In the genomic region with DNA sequence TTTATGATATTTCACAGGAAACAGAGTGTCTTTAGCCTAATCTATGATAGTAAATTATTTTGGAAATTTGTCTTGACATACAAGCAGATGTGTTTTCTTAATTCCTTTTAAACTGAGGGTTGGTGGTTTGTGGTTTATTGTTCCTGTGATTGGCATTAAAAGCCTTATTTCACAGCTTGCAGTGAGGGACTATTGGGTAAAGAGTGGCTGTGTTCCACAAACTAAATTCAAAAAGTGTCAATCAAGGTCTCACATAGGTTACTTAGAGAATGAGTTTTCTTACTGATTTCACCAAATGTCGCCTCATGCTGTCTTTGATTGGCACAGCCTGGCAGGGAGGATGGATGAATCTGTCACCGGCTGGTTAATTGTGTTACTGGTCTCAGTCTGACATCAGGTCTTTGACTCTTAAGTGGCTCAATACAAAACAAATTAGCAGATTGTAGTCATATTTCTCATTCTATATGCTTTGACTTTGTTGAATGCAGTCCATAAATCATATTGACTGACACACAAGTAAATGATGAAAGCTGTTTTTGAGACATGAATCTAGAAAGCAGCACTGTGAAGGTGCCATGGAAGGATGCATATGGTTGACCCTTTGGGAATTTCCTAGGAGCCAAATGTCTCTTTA, we compare ENCODE assay signal across 14 cellular contexts.
DNase-seq lines count a peak whose midpoint lies in the region; ATAC-seq lines count a peak whose summit lies in the region.
"Had no signal": no experiment of that assay in that cellular context is flagged by ENCODE, and none has a peak within 500 bp of the region (broad histone marks: within the 10 kb centered on the region; RNA-seq: fewer than 3 reads in every experiment).

No MANE protein-coding gene starts in this region.

- peaks cover 39% of the 10 kb centered on the region for H3K4me1 ChIP-seq in iPS-18a (ENCODE audit: control insufficient read depth, low read depth, low read length)
- H3K4me1 ChIP-seq: colonic mucosa had no signal

- DNase-seq in NCI-H524 (lab: John Stamatoyannopoulos, UW) (peak; percentile 0 to 2), NCI-H524 treated with DMSO at 0.1 percent for 48 hours (lab: John Stamatoyannopoulos, UW) (no peak), NCI-H446 (lab: John Stamatoyannopoulos, UW) (peak; percentile 77)
- peak; percentile 81 for DNase-seq in Jurkat, Clone E6-1 (ENCODE audit: low read depth, low spot score)
- DNase-seq: activated CD4-positive, alpha-beta T cell treated with anti-CD3 and anti-CD28 coated beads, Interleukin-2, amount 50 U/mL, for 48 hours; anterior cingulate cortex; colonic mucosa; COR-L47; NCI-H510A treated with DMSO at 0.1 percent for 48 hours; T-helper 9 cell had no signal

- H3K27me3 ChIP-seq in iPS-18a (ENCODE audit: control insufficient read depth, insufficient read depth, low read length) = no peaks in the 10 kb centered on the region
- H3K27me3 ChIP-seq: colonic mucosa had no signal

- H3K4me3 ChIP-seq in Jurkat, Clone E6-1 (ENCODE audit: low read length) = no peak overlapping the region
- H3K4me3 ChIP-seq in iPS-18a (ENCODE audit: low read length) = no peak overlapping the region
- H3K4me3 ChIP-seq: colonic mucosa had no signal

- H3K9me3 ChIP-seq in iPS-18a (ENCODE audit: control insufficient read depth, low read depth, low read length) = no peaks in the 10 kb centered on the region
- H3K9me3 ChIP-seq: colonic mucosa had no signal

- peak overlapping the region; percentile 25 for H3K27ac ChIP-seq in iPS-18a (ENCODE audit: low read length)
- H3K27ac ChIP-seq: colonic mucosa had no signal

- no peaks in the 10 kb centered on the region for H3K36me3 ChIP-seq in iPS-18a (ENCODE audit: control insufficient read depth, low read depth, low read length)
- H3K36me3 ChIP-seq: colonic mucosa had no signal

- no peak overlapping the region for H3K9ac ChIP-seq in iPS-18a (ENCODE audit: low read length)

- ATAC-seq in HG03378 (IDR thresholded peaks at IDR 0.05; ENCODE audit: unreplicated experiment) = no peak
- ATAC-seq in HG03025 (IDR thresholded peaks at IDR 0.05; ENCODE audit: low FRiP score, unreplicated experiment) = no peak
- ATAC-seq in HG02610 (IDR thresholded peaks at IDR 0.05; ENCODE audit: unreplicated experiment) = no peak
